In genomic region chr21:22096314-22096713, GRCh38 we compare ENCODE assay signal across 33 cellular contexts.
A peak's percentile ranks its signal among the peaks of the same experiment; 100 is the strongest.
DNase-seq lines count a peak whose midpoint lies in the region; ATAC-seq, FAIRE-seq and TF ChIP-seq lines count a peak whose summit lies in the region.
"Had no signal": no experiment of that assay in that cellular context is flagged by ENCODE, and none has a peak within 500 bp of the region (broad histone marks: within the 10 kb centered on the region; RNA-seq: fewer than 3 reads in every experiment).

No MANE protein-coding gene starts in this region.

- no TSS peak for BruUV-seq in PC-3 (replicated peaks; lab: Mats Ljungman, UMichigan)

- H3K9me3 ChIP-seq in PC-3 (ENCODE audit: low read length) = peaks cover 3% of the 10 kb centered on the region; the same call in 1 of the 2 replicates
- no peaks in the 10 kb centered on the region for H3K9me3 ChIP-seq in mucosa of descending colon
- H3K9me3 ChIP-seq: A549; BE2C; BLaER1; BLaER1 treated with 17β-estradiol and CSF1 and Interleukin-3, amounts not matched to agents 10 nM and 100 nM; Caco-2 had no signal

- no peaks in the 10 kb centered on the region for H3K79me2 ChIP-seq in PC-3 (ENCODE audit: low read length)

- no peak overlapping the region for H3K4me2 ChIP-seq in PC-3 (ENCODE audit: low read length)
- H3K4me2 ChIP-seq: A549; BLaER1; BLaER1 treated with 17β-estradiol and CSF1 and Interleukin-3, amounts not matched to agents 10 nM and 100 nM had no signal

- no peak overlapping the region for H2AFZ ChIP-seq in PC-3 (ENCODE audit: low read length)

- H3K4me1 ChIP-seq in PC-3 (ENCODE audit: insufficient read depth, low read length) (no peaks in the 10 kb centered on the region), mucosa of descending colon (ENCODE audit: low read depth) (peaks cover 4% of the 10 kb centered on the region)
- H3K4me1 ChIP-seq: A549; BE2C; BLaER1; BLaER1 treated with 17β-estradiol and CSF1 and Interleukin-3, amounts not matched to agents 10 nM and 100 nM; Caco-2 had no signal

- no peaks in the 10 kb centered on the region for H3F3A ChIP-seq in PC-3 (ENCODE audit: low read length, unreplicated experiment)

- H3K27ac ChIP-seq in 22Rv1 = peak overlapping the region; percentile 31
- no peak overlapping the region for H3K27ac ChIP-seq in PC-3 (ENCODE audit: low read length)
- H3K27ac ChIP-seq in brain microvascular endothelial cell = no peak overlapping the region
- H3K27ac ChIP-seq: A549; BLaER1; BLaER1 treated with 17β-estradiol and CSF1 and Interleukin-3, amounts not matched to agents 10 nM and 100 nM; C4-2B had no signal

- H3K36me3 ChIP-seq in PC-3 (ENCODE audit: low read depth, low read length) (no peaks in the 10 kb centered on the region), mucosa of descending colon (ENCODE audit: low read depth) (no peaks in the 10 kb centered on the region), brain microvascular endothelial cell (replicated peaks) (no peaks in the 10 kb centered on the region)
- H3K36me3 ChIP-seq: BE2C; BLaER1; BLaER1 treated with 17β-estradiol and CSF1 and Interleukin-3, amounts not matched to agents 10 nM and 100 nM had no signal

- no peak for FAIRE-seq in urothelium cell line (lab: Jason Lieb, UNC)
- FAIRE-seq: A549, D721Med had no signal

- POLR2A ChIA-PET in PC-3 (lab: Charles Lee; ENCODE audit: unreplicated experiment) = no interaction called here

- intact Hi-C loops in PC-3 (cut with micrococcal nuclease) (no loop called here), left colon (cut with DNase I, micrococcal nuclease) (no loop called here), mucosa of descending colon (cut with DNase I, micrococcal nuclease) (no loop called here)

- ATAC-seq in PC-3 (peak; percentile 72), left colon (peak; percentile 74), mucosa of descending colon (peak; percentile 50), HG03432 (IDR thresholded peaks at IDR 0.05; ENCODE audit: unreplicated experiment) (no peak)
- ATAC-seq: A549; CD8-positive, alpha-beta T cell had no signal

- DNase-seq in PC-3 (no peak), left colon (no peak), mucosa of descending colon (no peak), NCI-H2107 (lab: John Stamatoyannopoulos, UW) (no peak), brain microvascular endothelial cell (no peak), urothelium cell line (ENCODE audit: low spot score) (no peak)
- DNase-seq: 8988T; ACHN; AML-193; BE2C; C1 segment of cervical spinal cord; Caco-2; Calu3; CD4-positive, alpha-beta memory T cell; CD4-positive, alpha-beta T cell; CD4-positive, CD25-positive, alpha-beta regulatory T cell; CD8-positive, alpha-beta memory T cell; CD8-positive, alpha-beta T cell; COR-L47; DMS 273 treated with DMSO at 0.1 percent for 48 hours; DMS153; DMS53; DMS79; DMS79 treated with DMSO at 0.1 percent for 48 hours; DND-41; EL had no signal

- H3K9ac ChIP-seq in PC-3 (ENCODE audit: low read length) = no peak overlapping the region
- H3K9ac ChIP-seq: BLaER1; BLaER1 treated with 17β-estradiol and CSF1 and Interleukin-3, amounts not matched to agents 10 nM and 100 nM had no signal

- no peaks in the 10 kb centered on the region for H4K20me1 ChIP-seq in PC-3 (ENCODE audit: low read length)
- H4K20me1 ChIP-seq: BLaER1; BLaER1 treated with 17β-estradiol and CSF1 and Interleukin-3, amounts not matched to agents 10 nM and 100 nM had no signal

- no peak overlapping the region for H3K4me3 ChIP-seq in PC-3 (ENCODE audit: low read length)
- no peak overlapping the region for H3K4me3 ChIP-seq in mucosa of descending colon
- H3K4me3 ChIP-seq in brain microvascular endothelial cell (ENCODE audit: low read depth, low read length) = no peak overlapping the region
- H3K4me3 ChIP-seq: A549; BLaER1; BLaER1 treated with 17β-estradiol and CSF1 and Interleukin-3, amounts not matched to agents 10 nM and 100 nM had no signal

- CTCF ChIA-PET in PC-3 (lab: Charles Lee) = no interaction called here

- H3K27me3 ChIP-seq in PC-3 (ENCODE audit: low read length) (no peaks in the 10 kb centered on the region), brain microvascular endothelial cell (replicated peaks) (no peaks in the 10 kb centered on the region)
- H3K27me3 ChIP-seq: BE2C; BLaER1; BLaER1 treated with 17β-estradiol and CSF1 and Interleukin-3, amounts not matched to agents 10 nM and 100 nM had no signal

- H3K9me2 ChIP-seq in PC-3 (replicated peaks; ENCODE audit: low read length) = no peaks in the 10 kb centered on the region

- in situ Hi-C loops in brain microvascular endothelial cell (cut with HindIII; ENCODE audit: low pct_ligation_motif_present, low sequenced_read_pairs) = no loop called here

- TF ChIP-seq CTCF in 22Rv1 (IDR thresholded peaks at IDR 0.05) = no peak
- no peak for TF ChIP-seq CTCF in PC-3 (conservative IDR thresholded peaks at IDR 0.05; ENCODE audit: low read depth, low read length)
- TF ChIP-seq CTCF in mucosa of descending colon (IDR thresholded peaks at IDR 0.05) = no peak
- no peak for TF ChIP-seq CTCF in brain microvascular endothelial cell (IDR thresholded peaks at IDR 0.05; ENCODE audit: low read depth, low read length, missing control alignments)
